Comparison of ENCODE assay signal across 2 cellular contexts in the genomic region with DNA sequence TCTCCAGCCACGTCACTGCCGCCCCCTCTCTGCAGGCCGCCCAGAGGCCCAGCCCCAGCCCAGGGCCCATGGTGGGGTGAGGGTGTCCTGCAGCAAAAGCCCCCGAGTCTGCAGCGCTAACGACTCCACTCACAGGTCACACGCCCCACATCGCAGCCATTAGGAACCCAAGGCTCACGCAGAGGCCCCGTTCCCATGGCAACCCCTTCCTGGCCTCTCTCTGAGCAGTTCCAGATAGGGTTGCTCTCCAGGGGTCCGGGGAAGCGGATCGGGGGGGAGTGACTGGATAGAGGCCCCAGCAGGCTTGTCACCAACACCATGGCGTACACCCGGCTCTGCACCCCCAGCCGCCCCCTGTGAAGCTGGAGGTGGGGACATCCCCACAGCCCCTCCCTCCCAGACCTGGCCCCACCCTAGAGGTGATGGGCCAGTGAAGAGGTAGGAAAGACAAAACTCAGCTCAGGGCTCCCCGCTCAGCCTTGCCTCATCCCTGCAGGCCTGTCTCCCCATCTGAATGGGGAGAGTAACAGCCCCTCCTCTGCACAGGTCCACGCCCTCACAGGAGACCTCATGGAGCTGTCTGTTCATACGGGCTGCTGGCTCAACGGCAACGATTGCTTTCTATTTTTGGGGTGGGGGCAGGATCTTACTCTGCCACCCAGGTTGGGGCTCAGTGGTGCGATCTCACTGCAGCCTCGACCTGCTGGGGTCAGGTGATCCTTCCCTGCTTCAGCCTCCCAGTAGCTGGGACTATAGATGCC.
TF ChIP-seq lines count a peak whose summit lies in the region.

No MANE protein-coding gene starts in this region.

TF ChIP-seq in GM23338, 12 proteins besides CTCF, POLR2A, EP300 and RAD21 (continued from another document):
- TF ChIP-seq, protein P1, sequence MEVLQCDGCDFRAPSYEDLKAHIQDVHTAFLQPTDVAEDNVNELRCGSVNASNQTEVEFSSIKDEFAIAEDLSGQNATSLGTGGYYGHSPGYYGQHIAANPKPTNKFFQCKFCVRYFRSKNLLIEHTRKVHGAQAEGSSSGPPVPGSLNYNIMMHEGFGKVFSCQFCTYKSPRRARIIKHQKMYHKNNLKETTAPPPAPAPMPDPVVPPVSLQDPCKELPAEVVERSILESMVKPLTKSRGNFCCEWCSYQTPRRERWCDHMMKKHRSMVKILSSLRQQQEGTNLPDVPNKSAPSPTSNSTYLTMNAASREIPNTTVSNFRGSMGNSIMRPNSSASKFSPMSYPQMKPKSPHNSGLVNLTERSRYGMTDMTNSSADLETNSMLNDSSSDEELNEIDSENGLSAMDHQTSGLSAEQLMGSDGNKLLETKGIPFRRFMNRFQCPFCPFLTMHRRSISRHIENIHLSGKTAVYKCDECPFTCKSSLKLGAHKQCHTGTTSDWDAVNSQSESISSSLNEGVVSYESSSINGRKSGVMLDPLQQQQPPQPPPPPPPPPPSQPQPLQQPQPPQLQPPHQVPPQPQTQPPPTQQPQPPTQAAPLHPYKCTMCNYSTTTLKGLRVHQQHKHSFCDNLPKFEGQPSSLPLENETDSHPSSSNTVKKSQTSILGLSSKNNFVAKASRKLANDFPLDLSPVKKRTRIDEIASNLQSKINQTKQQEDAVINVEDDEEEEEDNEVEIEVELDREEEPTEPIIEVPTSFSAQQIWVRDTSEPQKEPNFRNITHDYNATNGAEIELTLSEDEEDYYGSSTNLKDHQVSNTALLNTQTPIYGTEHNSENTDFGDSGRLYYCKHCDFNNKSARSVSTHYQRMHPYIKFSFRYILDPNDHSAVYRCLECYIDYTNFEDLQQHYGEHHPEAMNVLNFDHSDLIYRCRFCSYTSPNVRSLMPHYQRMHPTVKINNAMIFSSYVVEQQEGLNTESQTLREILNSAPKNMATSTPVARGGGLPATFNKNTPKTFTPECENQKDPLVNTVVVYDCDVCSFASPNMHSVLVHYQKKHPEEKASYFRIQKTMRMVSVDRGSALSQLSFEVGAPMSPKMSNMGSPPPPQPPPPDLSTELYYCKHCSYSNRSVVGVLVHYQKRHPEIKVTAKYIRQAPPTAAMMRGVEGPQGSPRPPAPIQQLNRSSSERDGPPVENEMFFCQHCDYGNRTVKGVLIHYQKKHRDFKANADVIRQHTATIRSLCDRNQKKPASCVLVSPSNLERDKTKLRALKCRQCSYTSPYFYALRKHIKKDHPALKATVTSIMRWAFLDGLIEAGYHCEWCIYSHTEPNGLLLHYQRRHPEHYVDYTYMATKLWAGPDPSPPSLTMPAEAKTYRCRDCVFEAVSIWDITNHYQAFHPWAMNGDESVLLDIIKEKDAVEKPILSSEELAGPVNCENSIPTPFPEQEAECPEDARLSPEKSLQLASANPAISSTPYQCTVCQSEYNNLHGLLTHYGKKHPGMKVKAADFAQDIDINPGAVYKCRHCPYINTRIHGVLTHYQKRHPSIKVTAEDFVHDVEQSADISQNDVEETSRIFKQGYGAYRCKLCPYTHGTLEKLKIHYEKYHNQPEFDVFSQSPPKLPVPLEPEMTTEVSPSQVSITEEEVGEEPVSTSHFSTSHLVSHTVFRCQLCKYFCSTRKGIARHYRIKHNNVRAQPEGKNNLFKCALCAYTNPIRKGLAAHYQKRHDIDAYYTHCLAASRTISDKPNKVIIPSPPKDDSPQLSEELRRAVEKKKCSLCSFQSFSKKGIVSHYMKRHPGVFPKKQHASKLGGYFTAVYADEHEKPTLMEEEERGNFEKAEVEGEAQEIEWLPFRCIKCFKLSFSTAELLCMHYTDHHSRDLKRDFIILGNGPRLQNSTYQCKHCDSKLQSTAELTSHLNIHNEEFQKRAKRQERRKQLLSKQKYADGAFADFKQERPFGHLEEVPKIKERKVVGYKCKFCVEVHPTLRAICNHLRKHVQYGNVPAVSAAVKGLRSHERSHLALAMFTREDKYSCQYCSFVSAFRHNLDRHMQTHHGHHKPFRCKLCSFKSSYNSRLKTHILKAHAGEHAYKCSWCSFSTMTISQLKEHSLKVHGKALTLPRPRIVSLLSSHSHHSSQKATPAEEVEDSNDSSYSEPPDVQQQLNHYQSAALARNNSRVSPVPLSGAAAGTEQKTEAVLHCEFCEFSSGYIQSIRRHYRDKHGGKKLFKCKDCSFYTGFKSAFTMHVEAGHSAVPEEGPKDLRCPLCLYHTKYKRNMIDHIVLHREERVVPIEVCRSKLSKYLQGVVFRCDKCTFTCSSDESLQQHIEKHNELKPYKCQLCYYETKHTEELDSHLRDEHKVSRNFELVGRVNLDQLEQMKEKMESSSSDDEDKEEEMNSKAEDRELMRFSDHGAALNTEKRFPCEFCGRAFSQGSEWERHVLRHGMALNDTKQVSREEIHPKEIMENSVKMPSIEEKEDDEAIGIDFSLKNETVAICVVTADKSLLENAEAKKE (CRISPR knock-in tag; IDR thresholded peaks at IDR 0.05) = no peak
- TF ChIP-seq, protein P2, sequence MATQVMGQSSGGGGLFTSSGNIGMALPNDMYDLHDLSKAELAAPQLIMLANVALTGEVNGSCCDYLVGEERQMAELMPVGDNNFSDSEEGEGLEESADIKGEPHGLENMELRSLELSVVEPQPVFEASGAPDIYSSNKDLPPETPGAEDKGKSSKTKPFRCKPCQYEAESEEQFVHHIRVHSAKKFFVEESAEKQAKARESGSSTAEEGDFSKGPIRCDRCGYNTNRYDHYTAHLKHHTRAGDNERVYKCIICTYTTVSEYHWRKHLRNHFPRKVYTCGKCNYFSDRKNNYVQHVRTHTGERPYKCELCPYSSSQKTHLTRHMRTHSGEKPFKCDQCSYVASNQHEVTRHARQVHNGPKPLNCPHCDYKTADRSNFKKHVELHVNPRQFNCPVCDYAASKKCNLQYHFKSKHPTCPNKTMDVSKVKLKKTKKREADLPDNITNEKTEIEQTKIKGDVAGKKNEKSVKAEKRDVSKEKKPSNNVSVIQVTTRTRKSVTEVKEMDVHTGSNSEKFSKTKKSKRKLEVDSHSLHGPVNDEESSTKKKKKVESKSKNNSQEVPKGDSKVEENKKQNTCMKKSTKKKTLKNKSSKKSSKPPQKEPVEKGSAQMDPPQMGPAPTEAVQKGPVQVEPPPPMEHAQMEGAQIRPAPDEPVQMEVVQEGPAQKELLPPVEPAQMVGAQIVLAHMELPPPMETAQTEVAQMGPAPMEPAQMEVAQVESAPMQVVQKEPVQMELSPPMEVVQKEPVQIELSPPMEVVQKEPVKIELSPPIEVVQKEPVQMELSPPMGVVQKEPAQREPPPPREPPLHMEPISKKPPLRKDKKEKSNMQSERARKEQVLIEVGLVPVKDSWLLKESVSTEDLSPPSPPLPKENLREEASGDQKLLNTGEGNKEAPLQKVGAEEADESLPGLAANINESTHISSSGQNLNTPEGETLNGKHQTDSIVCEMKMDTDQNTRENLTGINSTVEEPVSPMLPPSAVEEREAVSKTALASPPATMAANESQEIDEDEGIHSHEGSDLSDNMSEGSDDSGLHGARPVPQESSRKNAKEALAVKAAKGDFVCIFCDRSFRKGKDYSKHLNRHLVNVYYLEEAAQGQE (IDR thresholded peaks at IDR 0.05; ENCODE audit: unreplicated experiment) = no peak
- no peak for TF ChIP-seq EZH2phosphoT487 (IDR thresholded peaks at IDR 0.05; ENCODE audit: unreplicated experiment)
- TF ChIP-seq EZH2 (IDR thresholded peaks at IDR 0.05; ENCODE audit: low read depth, unreplicated experiment) = no peak
- no peak for TF ChIP-seq NANOG (IDR thresholded peaks at IDR 0.05; ENCODE audit: borderline replicate concordance)
- no peak for TF ChIP-seq STAT1 (IDR thresholded peaks at IDR 0.05; ENCODE audit: unreplicated experiment)
- no peak for TF ChIP-seq JUNB (IDR thresholded peaks at IDR 0.05; ENCODE audit: unreplicated experiment)
- TF ChIP-seq POLR2AphosphoS5 (IDR thresholded peaks at IDR 0.05; ENCODE audit: low read depth) = no peak
- no peak for TF ChIP-seq CREB1 (CRISPR knock-in tag; IDR thresholded peaks at IDR 0.05; ENCODE audit: low read depth)
- TF ChIP-seq ZNF331 (CRISPR knock-in tag; IDR thresholded peaks at IDR 0.05; ENCODE audit: low read depth) = no peak

TF ChIP-seq in SK-N-SH treated with all-trans-retinoic acid at 6 μM for 48 hours, 23 proteins besides CTCF, POLR2A, EP300 and RAD21 (continued from another document):
- TF ChIP-seq, protein P3, sequence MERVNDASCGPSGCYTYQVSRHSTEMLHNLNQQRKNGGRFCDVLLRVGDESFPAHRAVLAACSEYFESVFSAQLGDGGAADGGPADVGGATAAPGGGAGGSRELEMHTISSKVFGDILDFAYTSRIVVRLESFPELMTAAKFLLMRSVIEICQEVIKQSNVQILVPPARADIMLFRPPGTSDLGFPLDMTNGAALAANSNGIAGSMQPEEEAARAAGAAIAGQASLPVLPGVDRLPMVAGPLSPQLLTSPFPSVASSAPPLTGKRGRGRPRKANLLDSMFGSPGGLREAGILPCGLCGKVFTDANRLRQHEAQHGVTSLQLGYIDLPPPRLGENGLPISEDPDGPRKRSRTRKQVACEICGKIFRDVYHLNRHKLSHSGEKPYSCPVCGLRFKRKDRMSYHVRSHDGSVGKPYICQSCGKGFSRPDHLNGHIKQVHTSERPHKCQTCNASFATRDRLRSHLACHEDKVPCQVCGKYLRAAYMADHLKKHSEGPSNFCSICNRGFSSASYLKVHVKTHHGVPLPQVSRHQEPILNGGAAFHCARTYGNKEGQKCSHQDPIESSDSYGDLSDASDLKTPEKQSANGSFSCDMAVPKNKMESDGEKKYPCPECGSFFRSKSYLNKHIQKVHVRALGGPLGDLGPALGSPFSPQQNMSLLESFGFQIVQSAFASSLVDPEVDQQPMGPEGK (CRISPR knock-in tag; IDR thresholded peaks at IDR 0.05; ENCODE audit: borderline replicate concordance) = no peak
- TF ChIP-seq RARB (CRISPR knock-in tag; IDR thresholded peaks at IDR 0.05) (no peak), PPARA (CRISPR knock-in tag; IDR thresholded peaks at IDR 0.05; ENCODE audit: borderline replicate concordance) (no peak), ZNF8 (CRISPR knock-in tag; IDR thresholded peaks at IDR 0.05) (no peak), ZFP30 (CRISPR knock-in tag; IDR thresholded peaks at IDR 0.05) (no peak), BACH2 (CRISPR knock-in tag; IDR thresholded peaks at IDR 0.05; ENCODE audit: borderline replicate concordance) (no peak), ZFP3 (CRISPR knock-in tag; IDR thresholded peaks at IDR 0.05) (no peak), ZC3H10 (CRISPR knock-in tag; IDR thresholded peaks at IDR 0.05) (no peak), GLIS3 (CRISPR knock-in tag; IDR thresholded peaks at IDR 0.05) (no peak), TCF4 (CRISPR knock-in tag; IDR thresholded peaks at IDR 0.05; ENCODE audit: borderline replicate concordance) (no peak), ZNF70 (CRISPR knock-in tag; IDR thresholded peaks at IDR 0.05) (no peak), ISL1 (CRISPR knock-in tag; IDR thresholded peaks at IDR 0.05) (no peak), ESRRG (CRISPR knock-in tag; IDR thresholded peaks at IDR 0.05) (no peak)
- TF ChIP-seq, protein P4, sequence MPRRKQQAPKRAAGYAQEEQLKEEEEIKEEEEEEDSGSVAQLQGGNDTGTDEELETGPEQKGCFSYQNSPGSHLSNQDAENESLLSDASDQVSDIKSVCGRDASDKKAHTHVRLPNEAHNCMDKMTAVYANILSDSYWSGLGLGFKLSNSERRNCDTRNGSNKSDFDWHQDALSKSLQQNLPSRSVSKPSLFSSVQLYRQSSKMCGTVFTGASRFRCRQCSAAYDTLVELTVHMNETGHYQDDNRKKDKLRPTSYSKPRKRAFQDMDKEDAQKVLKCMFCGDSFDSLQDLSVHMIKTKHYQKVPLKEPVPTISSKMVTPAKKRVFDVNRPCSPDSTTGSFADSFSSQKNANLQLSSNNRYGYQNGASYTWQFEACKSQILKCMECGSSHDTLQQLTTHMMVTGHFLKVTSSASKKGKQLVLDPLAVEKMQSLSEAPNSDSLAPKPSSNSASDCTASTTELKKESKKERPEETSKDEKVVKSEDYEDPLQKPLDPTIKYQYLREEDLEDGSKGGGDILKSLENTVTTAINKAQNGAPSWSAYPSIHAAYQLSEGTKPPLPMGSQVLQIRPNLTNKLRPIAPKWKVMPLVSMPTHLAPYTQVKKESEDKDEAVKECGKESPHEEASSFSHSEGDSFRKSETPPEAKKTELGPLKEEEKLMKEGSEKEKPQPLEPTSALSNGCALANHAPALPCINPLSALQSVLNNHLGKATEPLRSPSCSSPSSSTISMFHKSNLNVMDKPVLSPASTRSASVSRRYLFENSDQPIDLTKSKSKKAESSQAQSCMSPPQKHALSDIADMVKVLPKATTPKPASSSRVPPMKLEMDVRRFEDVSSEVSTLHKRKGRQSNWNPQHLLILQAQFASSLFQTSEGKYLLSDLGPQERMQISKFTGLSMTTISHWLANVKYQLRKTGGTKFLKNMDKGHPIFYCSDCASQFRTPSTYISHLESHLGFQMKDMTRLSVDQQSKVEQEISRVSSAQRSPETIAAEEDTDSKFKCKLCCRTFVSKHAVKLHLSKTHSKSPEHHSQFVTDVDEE (CRISPR knock-in tag; IDR thresholded peaks at IDR 0.05) = no peak
- TF ChIP-seq, protein P5, sequence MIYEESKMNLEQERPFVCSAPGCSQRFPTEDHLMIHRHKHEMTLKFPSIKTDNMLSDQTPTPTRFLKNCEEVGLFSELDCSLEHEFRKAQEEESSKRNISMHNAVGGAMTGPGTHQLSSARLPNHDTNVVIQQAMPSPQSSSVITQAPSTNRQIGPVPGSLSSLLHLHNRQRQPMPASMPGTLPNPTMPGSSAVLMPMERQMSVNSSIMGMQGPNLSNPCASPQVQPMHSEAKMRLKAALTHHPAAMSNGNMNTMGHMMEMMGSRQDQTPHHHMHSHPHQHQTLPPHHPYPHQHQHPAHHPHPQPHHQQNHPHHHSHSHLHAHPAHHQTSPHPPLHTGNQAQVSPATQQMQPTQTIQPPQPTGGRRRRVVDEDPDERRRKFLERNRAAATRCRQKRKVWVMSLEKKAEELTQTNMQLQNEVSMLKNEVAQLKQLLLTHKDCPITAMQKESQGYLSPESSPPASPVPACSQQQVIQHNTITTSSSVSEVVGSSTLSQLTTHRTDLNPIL (CRISPR knock-in tag; IDR thresholded peaks at IDR 0.05; ENCODE audit: low read depth) = no peak
- TF ChIP-seq, protein P6, sequence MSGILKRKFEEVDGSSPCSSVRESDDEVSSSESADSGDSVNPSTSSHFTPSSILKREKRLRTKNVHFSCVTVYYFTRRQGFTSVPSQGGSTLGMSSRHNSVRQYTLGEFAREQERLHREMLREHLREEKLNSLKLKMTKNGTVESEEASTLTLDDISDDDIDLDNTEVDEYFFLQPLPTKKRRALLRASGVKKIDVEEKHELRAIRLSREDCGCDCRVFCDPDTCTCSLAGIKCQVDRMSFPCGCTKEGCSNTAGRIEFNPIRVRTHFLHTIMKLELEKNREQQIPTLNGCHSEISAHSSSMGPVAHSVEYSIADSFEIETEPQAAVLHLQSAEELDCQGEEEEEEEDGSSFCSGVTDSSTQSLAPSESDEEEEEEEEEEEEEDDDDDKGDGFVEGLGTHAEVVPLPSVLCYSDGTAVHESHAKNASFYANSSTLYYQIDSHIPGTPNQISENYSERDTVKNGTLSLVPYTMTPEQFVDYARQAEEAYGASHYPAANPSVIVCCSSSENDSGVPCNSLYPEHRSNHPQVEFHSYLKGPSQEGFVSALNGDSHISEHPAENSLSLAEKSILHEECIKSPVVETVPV (CRISPR knock-in tag; IDR thresholded peaks at IDR 0.05) = no peak
- TF ChIP-seq, protein P7, sequence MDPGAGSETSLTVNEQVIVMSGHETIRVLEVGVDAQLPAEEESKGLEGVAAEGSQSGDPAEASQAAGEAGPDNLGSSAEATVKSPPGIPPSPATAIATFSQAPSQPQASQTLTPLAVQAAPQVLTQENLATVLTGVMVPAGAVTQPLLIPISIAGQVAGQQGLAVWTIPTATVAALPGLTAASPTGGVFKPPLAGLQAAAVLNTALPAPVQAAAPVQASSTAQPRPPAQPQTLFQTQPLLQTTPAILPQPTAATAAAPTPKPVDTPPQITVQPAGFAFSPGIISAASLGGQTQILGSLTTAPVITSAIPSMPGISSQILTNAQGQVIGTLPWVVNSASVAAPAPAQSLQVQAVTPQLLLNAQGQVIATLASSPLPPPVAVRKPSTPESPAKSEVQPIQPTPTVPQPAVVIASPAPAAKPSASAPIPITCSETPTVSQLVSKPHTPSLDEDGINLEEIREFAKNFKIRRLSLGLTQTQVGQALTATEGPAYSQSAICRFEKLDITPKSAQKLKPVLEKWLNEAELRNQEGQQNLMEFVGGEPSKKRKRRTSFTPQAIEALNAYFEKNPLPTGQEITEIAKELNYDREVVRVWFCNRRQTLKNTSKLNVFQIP (CRISPR knock-in tag; IDR thresholded peaks at IDR 0.05; ENCODE audit: borderline replicate concordance, low read depth) = no peak
